In the genomic region with DNA sequence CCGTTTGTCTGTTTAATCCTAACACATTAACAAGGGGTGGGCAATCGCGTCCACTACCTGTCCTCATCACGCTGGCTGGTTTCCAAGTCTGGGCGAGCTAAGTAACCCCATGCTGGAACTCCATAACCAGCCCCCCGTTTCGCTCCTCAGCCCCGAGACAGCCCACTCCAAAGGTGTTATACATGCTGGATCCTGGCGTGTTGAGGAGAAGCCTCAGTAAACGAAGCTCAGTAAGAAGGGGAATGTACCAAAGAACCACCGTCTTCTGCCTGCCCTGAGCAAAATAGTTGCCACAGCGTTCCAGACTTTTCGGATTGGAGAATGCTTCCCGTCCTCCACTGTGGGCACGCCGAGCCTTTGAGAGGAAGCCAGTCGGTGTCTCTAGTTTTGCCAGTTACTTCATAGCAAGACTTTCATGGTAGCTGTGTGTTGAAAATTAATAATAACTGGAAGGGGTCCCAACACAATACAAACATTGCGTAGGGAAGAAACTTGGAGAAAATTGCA, we compare ENCODE assay signal across 1 cellular context.
TF ChIP-seq lines count a peak whose summit lies in the region.

No MANE protein-coding gene starts in this region.

TF ChIP-seq in IMR-90, 13 proteins besides CTCF, POLR2A, EP300 and RAD21:
- no peak for TF ChIP-seq NFE2L2 (IDR thresholded peaks at IDR 0.05; ENCODE audit: low read depth, low read length)
- TF ChIP-seq, protein P1, sequence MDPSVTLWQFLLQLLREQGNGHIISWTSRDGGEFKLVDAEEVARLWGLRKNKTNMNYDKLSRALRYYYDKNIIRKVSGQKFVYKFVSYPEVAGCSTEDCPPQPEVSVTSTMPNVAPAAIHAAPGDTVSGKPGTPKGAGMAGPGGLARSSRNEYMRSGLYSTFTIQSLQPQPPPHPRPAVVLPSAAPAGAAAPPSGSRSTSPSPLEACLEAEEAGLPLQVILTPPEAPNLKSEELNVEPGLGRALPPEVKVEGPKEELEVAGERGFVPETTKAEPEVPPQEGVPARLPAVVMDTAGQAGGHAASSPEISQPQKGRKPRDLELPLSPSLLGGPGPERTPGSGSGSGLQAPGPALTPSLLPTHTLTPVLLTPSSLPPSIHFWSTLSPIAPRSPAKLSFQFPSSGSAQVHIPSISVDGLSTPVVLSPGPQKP (IDR thresholded peaks at IDR 0.05; ENCODE audit: borderline replicate concordance, low read depth, low read length) = no peak
- no peak for TF ChIP-seq FOS (IDR thresholded peaks at IDR 0.05; ENCODE audit: low read depth, low read length)
